ENCODE assay signal across 19 cellular contexts in the genomic region with DNA sequence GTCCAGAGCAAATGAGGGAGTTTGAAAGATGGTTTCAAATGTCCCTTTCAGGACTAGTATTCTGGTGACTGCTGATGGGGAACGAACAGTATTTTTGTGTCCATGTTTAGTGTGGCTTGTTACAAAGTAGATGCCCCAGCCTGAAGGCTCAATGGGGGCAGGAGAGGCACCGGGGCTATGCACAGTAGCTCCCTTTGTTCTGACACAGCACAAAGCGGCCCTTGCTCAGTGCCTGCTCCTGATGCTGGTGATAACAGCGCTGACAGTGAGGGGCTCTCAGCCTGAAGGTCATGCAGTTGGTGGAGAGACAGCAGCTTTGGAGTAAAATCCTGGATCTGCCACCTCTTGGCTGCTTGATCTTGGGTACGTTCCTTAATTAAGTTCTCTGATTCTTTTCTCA.
"Had no signal": no experiment of that assay in that cellular context is flagged by ENCODE, and none has a peak within 500 bp of the region (broad histone marks: within the 10 kb centered on the region; RNA-seq: fewer than 3 reads in every experiment).

No MANE protein-coding gene starts in this region.

- H3K4me3 Mint-ChIP-seq: endodermal cell; mesothelial cell of epicardium; natural killer cell treated with Interleukin-12 subunit alpha and Interleukin-12 subunit beta and Interleukin-15 and Interleukin-18, amount 100 ng/mL, for 72 hours; stimulated activated naive B cell treated with anti-CD40 and anti-IgM and Interleukin-4, amounts not matched to agents 10 μg/mL and 1 μg/mL and 100 μg/mL, for 72 hours; stimulated activated naive CD8-positive, alpha-beta T cell treated with anti-CD3 and anti-CD28 coated beads, Interleukin-15, amount 100 ng/mL, for 72 hours; type B pancreatic cell had no signal

- H3K27ac Mint-ChIP-seq: endodermal cell; mesothelial cell of epicardium; natural killer cell treated with Interleukin-12 subunit alpha and Interleukin-12 subunit beta and Interleukin-15 and Interleukin-18, amount 100 ng/mL, for 72 hours; stimulated activated naive B cell treated with anti-CD40 and anti-IgM and Interleukin-4, amounts not matched to agents 10 μg/mL and 1 μg/mL and 100 μg/mL, for 72 hours; stimulated activated naive CD8-positive, alpha-beta T cell treated with anti-CD3 and anti-CD28 coated beads, Interleukin-15, amount 100 ng/mL, for 72 hours; type B pancreatic cell had no signal

- H3K9me3 Mint-ChIP-seq: natural killer cell treated with Interleukin-12 subunit alpha and Interleukin-12 subunit beta and Interleukin-15 and Interleukin-18, amount 100 ng/mL, for 72 hours had no signal

- H3K27me3 Mint-ChIP-seq: stimulated activated naive B cell treated with anti-CD40 and anti-IgM and Interleukin-4, amounts not matched to agents 10 μg/mL and 1 μg/mL and 100 μg/mL, for 72 hours; stimulated activated naive CD8-positive, alpha-beta T cell treated with anti-CD3 and anti-CD28 coated beads, Interleukin-15, amount 100 ng/mL, for 72 hours had no signal

- DNase-seq: effector CD4-positive, alpha-beta T cell; endodermal cell; erythroblast; foreskin keratinocyte; heart right ventricle; mammary epithelial cell; occipital lobe; pancreas; psoas muscle; sigmoid colon; stimulated activated CD4-positive, alpha-beta T cell treated with anti-CD3 and anti-CD28 coated beads, Interleukin-2, amount 100 ng/mL, for 24 hours; stimulated activated CD4-positive, alpha-beta T cell treated with anti-CD3 and anti-CD28 coated beads, Interleukin-4, amount 100 ng/mL, for 4 hours; stimulated activated naive B cell treated with anti-CD40 and anti-IgM and Interleukin-4, amounts not matched to agents 10 μg/mL and 1 μg/mL and 100 μg/mL, for 72 hours; stimulated activated naive CD8-positive, alpha-beta T cell treated with anti-CD3 and anti-CD28 coated beads, Interleukin-15, amount 100 ng/mL, for 72 hours; thyroid gland had no signal

- H3K36me3 Mint-ChIP-seq: natural killer cell treated with Interleukin-12 subunit alpha and Interleukin-12 subunit beta and Interleukin-15 and Interleukin-18, amount 100 ng/mL, for 72 hours; stimulated activated naive B cell treated with anti-CD40 and anti-IgM and Interleukin-4, amounts not matched to agents 10 μg/mL and 1 μg/mL and 100 μg/mL, for 72 hours had no signal

- ATAC-seq: foreskin keratinocyte; heart right ventricle; left lobe of liver; natural killer cell treated with Interleukin-12 subunit alpha and Interleukin-12 subunit beta and Interleukin-15 and Interleukin-18, amount 100 ng/mL, for 72 hours; pancreas; psoas muscle; stimulated activated naive B cell treated with anti-CD40 and anti-IgM and Interleukin-4, amounts not matched to agents 10 μg/mL and 1 μg/mL and 100 μg/mL, for 72 hours; stimulated activated naive CD8-positive, alpha-beta T cell treated with anti-CD3 and anti-CD28 coated beads, Interleukin-15, amount 100 ng/mL, for 72 hours had no signal

- H3K4me1 Mint-ChIP-seq: stimulated activated naive B cell treated with anti-CD40 and anti-IgM and Interleukin-4, amounts not matched to agents 10 μg/mL and 1 μg/mL and 100 μg/mL, for 72 hours; stimulated activated naive CD8-positive, alpha-beta T cell treated with anti-CD3 and anti-CD28 coated beads, Interleukin-15, amount 100 ng/mL, for 72 hours had no signal
